In genomic region chr5:151225071-151225470, GRCh38 we compare ENCODE assay signal across 14 cellular contexts. TPM values are rescaled to one million over a fixed set of nuclear protein-coding genes. Genes with fewer than 3 reads are reported as not detected.
A peak's percentile ranks its signal among the peaks of the same experiment; 100 is the strongest.
DNase-seq lines count a peak whose midpoint lies in the region; ATAC-seq and TF ChIP-seq lines count a peak whose summit lies in the region.
"Had no signal": no experiment of that assay in that cellular context is flagged by ENCODE, and none has a peak within 500 bp of the region (broad histone marks: within the 10 kb centered on the region; RNA-seq: fewer than 3 reads in every experiment).

No MANE protein-coding gene starts in this region.

- H2BK15ac ChIP-seq in mesendoderm (replicated peaks; ENCODE audit: low read depth) = no peak overlapping the region

- CTCF ChIA-PET in activated B cell treated with CpG ODN at 0.5 μM for 24 hours (lab: Charles Lee) = interaction anchor here (0.9 to 3.5 kb wide), 3 partner anchors 11 to 60 kb away, joined by 5 to 18 read pairs (median 11); no protein-coding TSS in a partner anchor

- no peak for TF ChIP-seq CTCF in left ventricle myocardium inferior (IDR thresholded peaks at IDR 0.05; ENCODE audit: borderline replicate concordance)
- TF ChIP-seq CTCF in activated B cell treated with CpG ODN at 0.5 μM for 24 hours (IDR thresholded peaks at IDR 0.05) = no peak
- TF ChIP-seq CTCF in type B pancreatic cell (conservative IDR thresholded peaks at IDR 0.05) = no peak

- H3K23ac ChIP-seq in mesendoderm (ENCODE audit: low read length) = no peak overlapping the region

- H3K36me3 Mint-ChIP-seq in activated B cell treated with CpG ODN at 0.5 μM for 24 hours (ENCODE audit: low read depth) (peaks cover 26% of the 10 kb centered on the region), type B pancreatic cell (no peaks in the 10 kb centered on the region)

- no peak overlapping the region for H3K4me2 ChIP-seq in mesendoderm (ENCODE audit: low read length)

- H4K5ac ChIP-seq in mesendoderm (ENCODE audit: low read length) = no peak overlapping the region

- H3K4me3 ChIP-seq in left ventricle myocardium inferior (no peak overlapping the region), mesendoderm (ENCODE audit: low read length) (no peak overlapping the region), SJCRH30 (no peak overlapping the region)
- H3K4me3 ChIP-seq: SK-N-MC had no signal

- DNase-seq in left ventricle myocardium inferior (no peak), cardiac septum (ENCODE audit: low spot score) (no peak), activated B cell treated with CpG ODN at 0.5 μM for 24 hours (no peak), mesendoderm (no peak), type B pancreatic cell (ENCODE audit: extremely low spot score, unreplicated experiment) (no peak), middle frontal gyrus (ENCODE audit: extremely low spot score, low spot score) (no peak), SJCRH30 (no peak)
- DNase-seq: activated effector memory CD4-positive, alpha-beta T cell treated with Interleukin-2 at 50 U/mL for 16 hours; mammary epithelial cell; NCI-H1436; NCI-H446 had no signal

- POLR2A ChIA-PET in activated B cell treated with CpG ODN at 0.5 μM for 24 hours (lab: Charles Lee) = interaction anchor here (0.7 to 7.0 kb wide), 7 partner anchors 13 to 144 kb away, joined by 3 to 222 read pairs (median 11); partner anchors contain the start of genes GM2A and TNIP1

- H3K36me3 ChIP-seq in left ventricle myocardium inferior = no peaks in the 10 kb centered on the region
- no peaks in the 10 kb centered on the region for H3K36me3 ChIP-seq in mesendoderm (ENCODE audit: control insufficient read depth, insufficient read depth, low read length)
- H3K36me3 ChIP-seq in SJCRH30 = no peaks in the 10 kb centered on the region

- WGBS in mesendoderm (ENCODE audit: extremely low coverage, insufficient coverage, low lambda C conversion rate) = no CpG with 5 or more reads among the region's 4 CpGs

- intact Hi-C loops in left ventricle myocardium inferior (cut with micrococcal nuclease) (no loop called here), cardiac septum (cut with DNase I) (no loop called here), activated B cell treated with CpG ODN at 0.5 μM for 24 hours (cut with micrococcal nuclease) (loop anchor here (2.0 kb wide), 1 partner anchor 14 kb away; no protein-coding TSS in a partner anchor)

- no peak overlapping the region for H2AK5ac ChIP-seq in mesendoderm (ENCODE audit: low read length)

- H3K79me2 ChIP-seq in mesendoderm (ENCODE audit: control insufficient read depth, insufficient read depth, low read length) = no peaks in the 10 kb centered on the region

- H3K4me3 Mint-ChIP-seq in activated B cell treated with CpG ODN at 0.5 μM for 24 hours (peak overlapping the region; percentile 32), type B pancreatic cell (peak overlapping the region; percentile 65)

- H3K56ac ChIP-seq in mesendoderm (ENCODE audit: low read length) = peak overlapping the region; percentile 49

- H3K9me3 ChIP-seq in left ventricle myocardium inferior (replicated peaks) = no peaks in the 10 kb centered on the region
- no peaks in the 10 kb centered on the region for H3K9me3 ChIP-seq in SJCRH30 (replicated peaks)

- H3K27ac ChIP-seq in left ventricle myocardium inferior (replicated peaks) = peak overlapping the region; percentile 88
- no peak overlapping the region for H3K27ac ChIP-seq in mesendoderm (ENCODE audit: low read depth, low read length)
- no peak overlapping the region for H3K27ac ChIP-seq in SJCRH30
- H3K27ac ChIP-seq: HL-60, SK-N-MC had no signal

- no peak overlapping the region for H4K8ac ChIP-seq in mesendoderm (ENCODE audit: low read depth, low read length)

- ATAC-seq in activated B cell treated with CpG ODN at 0.5 μM for 24 hours (ENCODE audit: low read depth) (no peak), HG03025 (IDR thresholded peaks at IDR 0.05; ENCODE audit: low FRiP score, unreplicated experiment) (no peak)

- H3K4me1 ChIP-seq in left ventricle myocardium inferior (peaks cover 52% of the 10 kb centered on the region), mesendoderm (ENCODE audit: control insufficient read depth, low read depth, low read length) (peaks cover 2% of the 10 kb centered on the region), SJCRH30 (no peaks in the 10 kb centered on the region)

- no peaks in the 10 kb centered on the region for H3K79me1 ChIP-seq in mesendoderm (ENCODE audit: low read length)

- H3K9ac ChIP-seq in mesendoderm (ENCODE audit: low read length) = no peak overlapping the region

- H2BK5ac ChIP-seq in mesendoderm (ENCODE audit: low read length) = no peak overlapping the region

- H3K27me3 Mint-ChIP-seq in activated B cell treated with CpG ODN at 0.5 μM for 24 hours (no peaks in the 10 kb centered on the region), type B pancreatic cell (peaks cover 3% of the 10 kb centered on the region)

- H3K27ac Mint-ChIP-seq in activated B cell treated with CpG ODN at 0.5 μM for 24 hours (peak overlapping the region; percentile 93), type B pancreatic cell (no peak overlapping the region)

- H3K9me3 Mint-ChIP-seq in activated B cell treated with CpG ODN at 0.5 μM for 24 hours (no peaks in the 10 kb centered on the region), type B pancreatic cell (no peaks in the 10 kb centered on the region)

- no peak overlapping the region for H2BK120ac ChIP-seq in mesendoderm (ENCODE audit: low read depth, low read length)

- H3K4ac ChIP-seq in mesendoderm (ENCODE audit: low read depth, low read length) = no peak overlapping the region

- H3K4me1 Mint-ChIP-seq in activated B cell treated with CpG ODN at 0.5 μM for 24 hours = peaks cover 67% of the 10 kb centered on the region
- H3K4me1 Mint-ChIP-seq in type B pancreatic cell (ENCODE audit: unreplicated experiment) = peaks cover 14% of the 10 kb centered on the region

- H3K18ac ChIP-seq in mesendoderm (ENCODE audit: low read length) = no peak overlapping the region

- H3K27me3 ChIP-seq in left ventricle myocardium inferior (ENCODE audit: low read depth) (no peaks in the 10 kb centered on the region), mesendoderm (ENCODE audit: insufficient read depth, low read length, poor library complexity) (no peaks in the 10 kb centered on the region), SJCRH30 (peaks cover 2% of the 10 kb centered on the region)

RNA-seq across cellular contexts. Expression of gene CCDC69, which starts 1.2 kb away (rescaled TPM):
- total RNA-seq in left ventricle myocardium inferior = 167 TPM
- total RNA-seq in cardiac septum = 116 TPM
- total RNA-seq in activated B cell treated with CpG ODN at 0.5 μM for 24 hours = 98.9 and 109 TPM in 2 replicates
- polyA plus RNA-seq in mesendoderm (2013, experiment 1 of 2) = 6.4 TPM
- 6.3 TPM for polyA plus RNA-seq in mesendoderm (2013, experiment 2 of 2)
- 11.2 and 24.3 TPM in 2 replicates for total RNA-seq in type B pancreatic cell (ENCODE audit: low replicate concordance)
- 0.08 and 0.10 TPM in 2 replicates for total RNA-seq in SJCRH30 (2014; rRNA removed; shearing (Covaris generic))

RNA-seq across cellular contexts. Expression of gene GM2A, which starts 27.9 kb away (rescaled TPM):
- total RNA-seq in left ventricle myocardium inferior = 35.4 TPM
- 29.4 TPM for total RNA-seq in cardiac septum
- 51.3 and 53.1 TPM in 2 replicates for total RNA-seq in activated B cell treated with CpG ODN at 0.5 μM for 24 hours
- 18.3 TPM for polyA plus RNA-seq in mesendoderm (2013, experiment 1 of 2)
- polyA plus RNA-seq in mesendoderm (2013, experiment 2 of 2) = 17.9 TPM
- total RNA-seq in type B pancreatic cell (ENCODE audit: low replicate concordance) = 38.1 and 51.3 TPM in 2 replicates
- 1.7 and 2.0 TPM in 2 replicates for total RNA-seq in SJCRH30 (2014; rRNA removed; shearing (Covaris generic))

Comparison
In these comparisons a context has a peak if more than half of its experiments do, and no peak if none do; other contexts are left out.
1. RNA of gene CCDC69, which starts 1.2 kb away (total RNA-seq): 167 TPM in left ventricle myocardium inferior (single experiment), 116 TPM in cardiac septum (single experiment), 98.9 to 109 TPM in activated B cell treated with CpG ODN at 0.5 μM for 24 hours and 11.2 to 24.3 TPM in type B pancreatic cell; 0.08 to 0.10 TPM in SJCRH30; every median in the first group is over 10 times any median in the second.
2. RNA of gene GM2A, which starts 27.9 kb away (total RNA-seq): 51.3 to 53.1 TPM in activated B cell treated with CpG ODN at 0.5 μM for 24 hours, 38.1 to 51.3 TPM in type B pancreatic cell, 35.4 TPM in left ventricle myocardium inferior (single experiment) and 29.4 TPM in cardiac septum (single experiment); 1.7 to 2.0 TPM in SJCRH30; every median in the first group is over 10 times any median in the second.